Comparison of ENCODE assay signal across 1 cellular context in the genomic region with DNA sequence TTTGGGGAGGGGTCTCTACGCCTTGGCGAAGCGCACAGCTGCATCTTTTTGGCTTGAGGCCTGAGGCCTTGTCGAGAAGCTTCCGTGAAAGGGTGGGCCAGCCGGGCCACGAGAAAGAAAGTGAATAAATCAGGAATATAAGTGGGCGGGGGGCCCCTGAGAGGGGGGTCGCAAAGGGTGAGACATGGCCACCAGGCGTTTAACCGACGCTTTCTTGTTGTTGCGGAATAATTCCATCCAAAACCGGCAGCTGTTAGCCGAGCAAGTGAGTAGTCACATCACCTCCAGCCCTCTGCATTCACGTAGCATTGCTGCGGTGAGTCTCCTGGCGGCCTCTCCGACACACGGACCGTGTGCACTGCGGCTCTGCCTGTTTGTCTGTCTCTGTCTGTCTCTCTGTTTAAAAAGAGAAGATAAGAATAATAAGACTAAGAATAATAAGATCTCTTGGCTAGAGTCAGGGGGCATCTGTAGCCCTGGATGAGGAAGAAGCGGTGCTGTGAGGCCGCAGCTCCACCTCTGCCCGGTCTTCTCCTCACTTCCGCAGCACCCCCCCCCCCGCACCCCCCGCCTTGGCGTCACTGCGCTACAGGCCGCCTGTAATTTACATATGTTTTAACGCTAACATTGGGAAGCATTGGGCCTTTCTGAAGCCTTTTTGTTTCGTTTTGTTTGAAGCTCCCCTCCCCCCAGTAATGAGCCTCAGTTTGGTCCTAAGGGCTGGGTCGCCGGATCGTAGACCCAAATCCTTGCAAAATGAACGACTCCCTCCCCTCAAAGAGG.
TF ChIP-seq lines count a peak whose summit lies in the region.

No MANE protein-coding gene starts in this region.

TF ChIP-seq in H1, 55 proteins besides CTCF, POLR2A, EP300 and RAD21 (continued from another document):
- TF ChIP-seq, protein P1, sequence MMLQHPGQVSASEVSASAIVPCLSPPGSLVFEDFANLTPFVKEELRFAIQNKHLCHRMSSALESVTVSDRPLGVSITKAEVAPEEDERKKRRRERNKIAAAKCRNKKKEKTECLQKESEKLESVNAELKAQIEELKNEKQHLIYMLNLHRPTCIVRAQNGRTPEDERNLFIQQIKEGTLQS (IDR thresholded peaks at IDR 0.05; ENCODE audit: insufficient read depth, low read depth, low read length): no peak
- TF ChIP-seq JUND (IDR thresholded peaks at IDR 0.05; ENCODE audit: low read length) (peak; percentile 5; the same call in 1 of the 2 replicates), CREB1 (IDR thresholded peaks at IDR 0.05) (peak; percentile 87), POU5F1 (IDR thresholded peaks at IDR 0.05; ENCODE audit: low read depth, low read length) (0 out of 2 replicates have a peak, but pooled peaks have one; percentile 12), KDM5A (IDR thresholded peaks at IDR 0.05; ENCODE audit: low read length) (no peak), ASH2L (IDR thresholded peaks at IDR 0.05; ENCODE audit: low read length) (peak; percentile 81), RNF2 (IDR thresholded peaks at IDR 0.05; ENCODE audit: borderline replicate concordance, low read depth, low read length, missing control alignments, poor library complexity, severe bottlenecking) (no peak), NANOG (IDR thresholded peaks at IDR 0.05; ENCODE audit: insufficient read depth, low read depth, low read length, poor library complexity, severe bottlenecking) (peak; percentile 64), SP1 (IDR thresholded peaks at IDR 0.05; ENCODE audit: low read depth, low read length) (peak; percentile 67; the same call in 1 of the 2 replicates), ZNF274 (IDR thresholded peaks at IDR 0.05; ENCODE audit: borderline replicate concordance, extremely low read depth, low read length) (no peak), GTF2F1 (IDR thresholded peaks at IDR 0.05; ENCODE audit: borderline replicate concordance, low read depth, low read length) (no peak), HDAC6 (IDR thresholded peaks at IDR 0.05; ENCODE audit: low read depth, low read length) (no peak), TCF12 (IDR thresholded peaks at IDR 0.05; ENCODE audit: low read depth, low read length) (no peak; the same call in 1 of the 2 replicates), SIN3A (conservative IDR thresholded peaks at IDR 0.05 in 1 of 2, IDR thresholded peaks at IDR 0.05 in 1 of 2; ENCODE audit: low read depth in 1 of 2, low read length in 2 of 2) (peak in 1 of 2 experiments; percentile 27; a peak in 2 of 4 replicates), TBP (IDR thresholded peaks at IDR 0.05; ENCODE audit: low read depth, low read length) (peak; percentile 61), TAF1 (IDR thresholded peaks at IDR 0.05; ENCODE audit: low read depth, low read length) (peak; percentile 81), JUN (IDR thresholded peaks at IDR 0.05; ENCODE audit: low read depth, low read length) (no peak)
- TF ChIP-seq, protein P2, sequence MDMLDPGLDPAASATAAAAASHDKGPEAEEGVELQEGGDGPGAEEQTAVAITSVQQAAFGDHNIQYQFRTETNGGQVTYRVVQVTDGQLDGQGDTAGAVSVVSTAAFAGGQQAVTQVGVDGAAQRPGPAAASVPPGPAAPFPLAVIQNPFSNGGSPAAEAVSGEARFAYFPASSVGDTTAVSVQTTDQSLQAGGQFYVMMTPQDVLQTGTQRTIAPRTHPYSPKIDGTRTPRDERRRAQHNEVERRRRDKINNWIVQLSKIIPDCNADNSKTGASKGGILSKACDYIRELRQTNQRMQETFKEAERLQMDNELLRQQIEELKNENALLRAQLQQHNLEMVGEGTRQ (IDR thresholded peaks at IDR 0.05; ENCODE audit: low read length): no peak
- TF ChIP-seq, protein P3, sequence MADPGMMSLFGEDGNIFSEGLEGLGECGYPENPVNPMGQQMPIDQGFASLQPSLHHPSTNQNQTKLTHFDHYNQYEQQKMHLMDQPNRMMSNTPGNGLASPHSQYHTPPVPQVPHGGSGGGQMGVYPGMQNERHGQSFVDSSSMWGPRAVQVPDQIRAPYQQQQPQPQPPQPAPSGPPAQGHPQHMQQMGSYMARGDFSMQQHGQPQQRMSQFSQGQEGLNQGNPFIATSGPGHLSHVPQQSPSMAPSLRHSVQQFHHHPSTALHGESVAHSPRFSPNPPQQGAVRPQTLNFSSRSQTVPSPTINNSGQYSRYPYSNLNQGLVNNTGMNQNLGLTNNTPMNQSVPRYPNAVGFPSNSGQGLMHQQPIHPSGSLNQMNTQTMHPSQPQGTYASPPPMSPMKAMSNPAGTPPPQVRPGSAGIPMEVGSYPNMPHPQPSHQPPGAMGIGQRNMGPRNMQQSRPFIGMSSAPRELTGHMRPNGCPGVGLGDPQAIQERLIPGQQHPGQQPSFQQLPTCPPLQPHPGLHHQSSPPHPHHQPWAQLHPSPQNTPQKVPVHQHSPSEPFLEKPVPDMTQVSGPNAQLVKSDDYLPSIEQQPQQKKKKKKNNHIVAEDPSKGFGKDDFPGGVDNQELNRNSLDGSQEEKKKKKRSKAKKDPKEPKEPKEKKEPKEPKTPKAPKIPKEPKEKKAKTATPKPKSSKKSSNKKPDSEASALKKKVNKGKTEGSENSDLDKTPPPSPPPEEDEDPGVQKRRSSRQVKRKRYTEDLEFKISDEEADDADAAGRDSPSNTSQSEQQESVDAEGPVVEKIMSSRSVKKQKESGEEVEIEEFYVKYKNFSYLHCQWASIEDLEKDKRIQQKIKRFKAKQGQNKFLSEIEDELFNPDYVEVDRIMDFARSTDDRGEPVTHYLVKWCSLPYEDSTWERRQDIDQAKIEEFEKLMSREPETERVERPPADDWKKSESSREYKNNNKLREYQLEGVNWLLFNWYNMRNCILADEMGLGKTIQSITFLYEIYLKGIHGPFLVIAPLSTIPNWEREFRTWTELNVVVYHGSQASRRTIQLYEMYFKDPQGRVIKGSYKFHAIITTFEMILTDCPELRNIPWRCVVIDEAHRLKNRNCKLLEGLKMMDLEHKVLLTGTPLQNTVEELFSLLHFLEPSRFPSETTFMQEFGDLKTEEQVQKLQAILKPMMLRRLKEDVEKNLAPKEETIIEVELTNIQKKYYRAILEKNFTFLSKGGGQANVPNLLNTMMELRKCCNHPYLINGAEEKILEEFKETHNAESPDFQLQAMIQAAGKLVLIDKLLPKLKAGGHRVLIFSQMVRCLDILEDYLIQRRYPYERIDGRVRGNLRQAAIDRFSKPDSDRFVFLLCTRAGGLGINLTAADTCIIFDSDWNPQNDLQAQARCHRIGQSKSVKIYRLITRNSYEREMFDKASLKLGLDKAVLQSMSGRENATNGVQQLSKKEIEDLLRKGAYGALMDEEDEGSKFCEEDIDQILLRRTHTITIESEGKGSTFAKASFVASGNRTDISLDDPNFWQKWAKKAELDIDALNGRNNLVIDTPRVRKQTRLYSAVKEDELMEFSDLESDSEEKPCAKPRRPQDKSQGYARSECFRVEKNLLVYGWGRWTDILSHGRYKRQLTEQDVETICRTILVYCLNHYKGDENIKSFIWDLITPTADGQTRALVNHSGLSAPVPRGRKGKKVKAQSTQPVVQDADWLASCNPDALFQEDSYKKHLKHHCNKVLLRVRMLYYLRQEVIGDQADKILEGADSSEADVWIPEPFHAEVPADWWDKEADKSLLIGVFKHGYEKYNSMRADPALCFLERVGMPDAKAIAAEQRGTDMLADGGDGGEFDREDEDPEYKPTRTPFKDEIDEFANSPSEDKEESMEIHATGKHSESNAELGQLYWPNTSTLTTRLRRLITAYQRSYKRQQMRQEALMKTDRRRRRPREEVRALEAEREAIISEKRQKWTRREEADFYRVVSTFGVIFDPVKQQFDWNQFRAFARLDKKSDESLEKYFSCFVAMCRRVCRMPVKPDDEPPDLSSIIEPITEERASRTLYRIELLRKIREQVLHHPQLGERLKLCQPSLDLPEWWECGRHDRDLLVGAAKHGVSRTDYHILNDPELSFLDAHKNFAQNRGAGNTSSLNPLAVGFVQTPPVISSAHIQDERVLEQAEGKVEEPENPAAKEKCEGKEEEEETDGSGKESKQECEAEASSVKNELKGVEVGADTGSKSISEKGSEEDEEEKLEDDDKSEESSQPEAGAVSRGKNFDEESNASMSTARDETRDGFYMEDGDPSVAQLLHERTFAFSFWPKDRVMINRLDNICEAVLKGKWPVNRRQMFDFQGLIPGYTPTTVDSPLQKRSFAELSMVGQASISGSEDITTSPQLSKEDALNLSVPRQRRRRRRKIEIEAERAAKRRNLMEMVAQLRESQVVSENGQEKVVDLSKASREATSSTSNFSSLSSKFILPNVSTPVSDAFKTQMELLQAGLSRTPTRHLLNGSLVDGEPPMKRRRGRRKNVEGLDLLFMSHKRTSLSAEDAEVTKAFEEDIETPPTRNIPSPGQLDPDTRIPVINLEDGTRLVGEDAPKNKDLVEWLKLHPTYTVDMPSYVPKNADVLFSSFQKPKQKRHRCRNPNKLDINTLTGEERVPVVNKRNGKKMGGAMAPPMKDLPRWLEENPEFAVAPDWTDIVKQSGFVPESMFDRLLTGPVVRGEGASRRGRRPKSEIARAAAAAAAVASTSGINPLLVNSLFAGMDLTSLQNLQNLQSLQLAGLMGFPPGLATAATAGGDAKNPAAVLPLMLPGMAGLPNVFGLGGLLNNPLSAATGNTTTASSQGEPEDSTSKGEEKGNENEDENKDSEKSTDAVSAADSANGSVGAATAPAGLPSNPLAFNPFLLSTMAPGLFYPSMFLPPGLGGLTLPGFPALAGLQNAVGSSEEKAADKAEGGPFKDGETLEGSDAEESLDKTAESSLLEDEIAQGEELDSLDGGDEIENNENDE (IDR thresholded peaks at IDR 0.05; ENCODE audit: insufficient replicate concordance, low read length): peak; percentile 83
